In the genomic region with DNA sequence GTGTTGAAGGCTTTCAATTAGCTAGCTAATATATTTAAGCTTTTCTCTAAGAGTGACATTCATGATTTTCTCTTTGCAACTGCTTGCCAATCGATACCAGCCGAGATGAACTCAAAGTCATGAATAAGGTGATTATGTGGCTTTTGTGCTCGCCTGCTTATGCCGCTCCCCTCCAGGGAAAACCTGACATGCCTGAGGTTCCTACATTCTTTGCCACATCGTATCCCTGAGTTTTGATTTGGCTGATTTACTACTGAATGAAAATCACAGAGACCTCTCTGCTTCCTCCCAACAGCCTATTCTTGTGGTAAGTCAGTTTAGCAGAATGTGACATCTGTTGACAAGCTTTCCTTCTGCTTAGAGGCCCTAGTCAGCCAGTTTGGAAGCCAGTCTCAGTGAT, we compare ENCODE assay signal across 1 cellular context.
TF ChIP-seq lines count a peak whose summit lies in the region.

No MANE protein-coding gene starts in this region.

TF ChIP-seq in WTC11, 78 proteins besides CTCF, POLR2A, EP300 and RAD21 (continued from another document):
- TF ChIP-seq ZNF121 (CRISPR knock-in tag; IDR thresholded peaks at IDR 0.05) (no peak), NFATC4 (CRISPR knock-in tag; IDR thresholded peaks at IDR 0.05) (no peak), ESRRA (CRISPR knock-in tag; IDR thresholded peaks at IDR 0.05; ENCODE audit: borderline replicate concordance) (no peak), MYBL2 (CRISPR knock-in tag; IDR thresholded peaks at IDR 0.05) (no peak), CREB1 (CRISPR knock-in tag; IDR thresholded peaks at IDR 0.05) (no peak), SMAD3 (CRISPR knock-in tag; IDR thresholded peaks at IDR 0.05; ENCODE audit: borderline replicate concordance) (no peak), RORB (CRISPR knock-in tag; IDR thresholded peaks at IDR 0.05) (no peak), ZNF512 (CRISPR knock-in tag; IDR thresholded peaks at IDR 0.05; ENCODE audit: borderline replicate concordance) (no peak)
- TF ChIP-seq, protein P1, sequence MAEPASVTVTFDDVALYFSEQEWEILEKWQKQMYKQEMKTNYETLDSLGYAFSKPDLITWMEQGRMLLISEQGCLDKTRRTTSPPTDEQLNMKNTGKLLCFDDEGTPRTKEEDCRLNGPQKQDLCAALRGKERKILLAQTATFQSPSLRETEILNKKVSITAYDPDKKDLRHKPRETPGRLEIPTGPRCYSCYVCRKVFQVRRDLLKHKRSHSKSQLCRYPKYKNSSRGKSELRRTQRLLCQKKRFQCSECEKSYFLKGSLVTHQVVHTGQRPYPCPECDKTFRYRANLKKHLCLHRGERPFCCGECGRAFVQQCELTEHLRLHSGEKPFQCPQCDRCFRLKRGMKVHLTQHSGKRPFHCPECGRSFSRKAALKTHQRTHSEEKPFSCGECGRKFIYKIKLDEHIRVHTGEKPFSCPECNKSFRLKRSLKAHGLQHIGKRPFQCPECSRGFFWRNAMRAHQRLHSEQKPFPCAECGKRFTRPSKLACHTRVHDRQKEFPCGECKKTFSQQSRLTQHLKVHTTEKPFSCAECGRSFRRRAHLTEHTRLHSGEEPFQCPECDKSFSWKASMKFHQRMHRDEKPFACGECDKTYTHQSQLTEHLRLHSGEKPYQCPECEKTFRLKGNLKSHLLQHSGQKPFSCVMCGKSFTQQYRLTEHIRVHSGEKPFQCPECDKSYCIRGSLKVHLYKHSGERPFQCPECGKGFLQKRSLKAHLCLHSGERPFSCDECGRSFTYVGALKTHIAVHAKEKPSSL (CRISPR knock-in tag; conservative IDR thresholded peaks at IDR 0.05) = no peak
